19 cellular contexts compared by ENCODE assay signal in the genomic region with DNA sequence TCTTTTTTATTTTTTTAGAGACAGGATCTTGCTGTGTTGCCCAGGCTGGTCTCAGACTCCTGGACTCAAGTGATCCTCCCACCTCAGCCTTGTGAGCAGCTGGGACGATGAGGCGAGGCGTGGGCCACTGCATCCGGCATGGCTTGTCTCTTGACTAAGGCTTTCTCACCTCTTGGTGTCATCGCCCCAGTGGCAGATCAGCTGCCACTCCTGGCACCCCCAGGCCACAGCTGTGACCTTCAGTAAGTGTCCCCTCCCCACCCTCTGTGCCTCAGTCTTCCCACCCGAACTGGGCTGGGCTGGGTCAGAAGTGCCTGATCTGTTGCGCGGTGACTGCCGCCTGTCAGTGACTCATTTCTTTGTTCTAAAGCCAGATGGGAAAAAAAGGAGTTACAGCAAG. TPM values are rescaled to one million over a fixed set of nuclear protein-coding genes. Genes with fewer than 3 reads are reported as not detected.
DNase-seq lines count a peak whose midpoint lies in the region; ATAC-seq and TF ChIP-seq lines count a peak whose summit lies in the region.
"Had no signal": no experiment of that assay in that cellular context is flagged by ENCODE, and none has a peak within 500 bp of the region (broad histone marks: within the 10 kb centered on the region; RNA-seq: fewer than 3 reads in every experiment).

No MANE protein-coding gene starts in this region.

- no peaks in the 10 kb centered on the region for H3K9me3 ChIP-seq in spleen
- H3K9me3 ChIP-seq: HAP-1, thoracic aorta had no signal

- no peak for TF ChIP-seq POLR2A in spleen (IDR thresholded peaks at IDR 0.05)

- peaks cover 14 to 39% (median 35%) of the 10 kb centered on the region in 6 donors for H3K4me1 ChIP-seq in spleen

- no peaks in the 10 kb centered on the region for H3K27me3 Mint-ChIP-seq in stimulated activated naive CD8-positive, alpha-beta T cell treated with anti-CD3 and anti-CD28 coated beads, Interleukin-15, amount 100 ng/mL, for 72 hours
- peaks cover 28% of the 10 kb centered on the region for H3K27me3 Mint-ChIP-seq in central memory CD8-positive, alpha-beta T cell
- H3K27me3 Mint-ChIP-seq: naive B cell had no signal

- TF ChIP-seq CTCF in spleen (IDR thresholded peaks at IDR 0.05 in 8 of 11, conservative IDR thresholded peaks at IDR 0.05 in 3 of 11) = no peak

- H3K27ac ChIP-seq in spleen = no peak overlapping the region
- H3K27ac ChIP-seq: brain microvascular endothelial cell, thoracic aorta had no signal

- peaks cover 0 to under 1% (median 0%) of the 10 kb centered on the region in 6 donors for H3K36me3 ChIP-seq in spleen
- H3K36me3 ChIP-seq: brain microvascular endothelial cell, HAP-1, thoracic aorta had no signal

- H3K36me3 Mint-ChIP-seq in central memory CD8-positive, alpha-beta T cell (ENCODE audit: insufficient read depth) = no peaks in the 10 kb centered on the region
- H3K36me3 Mint-ChIP-seq: activated naive CD4-positive, alpha-beta T cell treated with anti-CD3 and anti-CD28 coated beads, Interleukin-2, amount 50 U/mL, for 24 hours; CD4-positive, alpha-beta memory T cell; naive B cell had no signal

- peak; percentile 13 for DNase-seq in stimulated activated naive CD8-positive, alpha-beta T cell treated with anti-CD3 and anti-CD28 coated beads, Interleukin-15, Interleukin-2, amounts not matched to agents 100 U/mL and 50 U/mL, for 24 hours
- no peak for DNase-seq in stimulated activated naive CD8-positive, alpha-beta T cell treated with anti-CD3 and anti-CD28 coated beads, Interleukin-15, amount 100 ng/mL, for 72 hours
- no peak for DNase-seq in central memory CD8-positive, alpha-beta T cell (ENCODE audit: low spot score in 2 of 2)
- DNase-seq in myocyte (ENCODE audit: low read depth) (peak; percentile 24), spleen (no peak), hypothalamus (lab: John Stamatoyannopoulos, UW) (no peak)
- DNase-seq: activated CD4-positive, alpha-beta T cell treated with anti-CD3 and anti-CD28 coated beads, Interleukin-2, amount 50 U/mL, for 1 hour; activated T-cell treated with anti-CD3 and anti-CD28 coated beads, Interleukin-2, amount 50 U/mL, for 24 hours; brain microvascular endothelial cell; CD4-positive, alpha-beta memory T cell; DMS79 treated with DMSO at 0.1 percent for 48 hours; naive B cell; NCI-H510A; stimulated activated CD8-positive, alpha-beta memory T cell treated with anti-CD3 and anti-CD28 coated beads, Interleukin-4, amount 100 ng/mL, for 48 hours had no signal

- H3K4me3 Mint-ChIP-seq in stimulated activated naive CD8-positive, alpha-beta T cell treated with anti-CD3 and anti-CD28 coated beads, Interleukin-15, amount 100 ng/mL, for 72 hours = no peak overlapping the region
- H3K4me3 Mint-ChIP-seq in central memory CD8-positive, alpha-beta T cell = no peak overlapping the region
- H3K4me3 Mint-ChIP-seq: activated naive CD4-positive, alpha-beta T cell treated with anti-CD3 and anti-CD28 coated beads, Interleukin-2, amount 50 U/mL, for 24 hours; activated T-cell treated with anti-CD3 and anti-CD28 coated beads, Interleukin-2, amount 50 U/mL, for 24 hours had no signal

- no peaks in the 10 kb centered on the region for H3K9me3 Mint-ChIP-seq in stimulated activated naive CD8-positive, alpha-beta T cell treated with anti-CD3 and anti-CD28 coated beads, Interleukin-15, amount 100 ng/mL, for 72 hours
- H3K9me3 Mint-ChIP-seq in central memory CD8-positive, alpha-beta T cell = no peaks in the 10 kb centered on the region
- H3K9me3 Mint-ChIP-seq: activated naive CD4-positive, alpha-beta T cell treated with anti-CD3 and anti-CD28 coated beads, Interleukin-2, amount 50 U/mL, for 24 hours; activated T-cell treated with anti-CD3 and anti-CD28 coated beads, Interleukin-2, amount 50 U/mL, for 24 hours; CD4-positive, alpha-beta memory T cell; naive B cell had no signal

- peaks cover 32% of the 10 kb centered on the region for H3K4me1 Mint-ChIP-seq in stimulated activated naive CD8-positive, alpha-beta T cell treated with anti-CD3 and anti-CD28 coated beads, Interleukin-15, amount 100 ng/mL, for 72 hours
- H3K4me1 Mint-ChIP-seq in central memory CD8-positive, alpha-beta T cell = peaks cover 7% of the 10 kb centered on the region

- ATAC-seq in stimulated activated naive CD8-positive, alpha-beta T cell treated with anti-CD3 and anti-CD28 coated beads, Interleukin-15, Interleukin-2, amounts not matched to agents 100 U/mL and 50 U/mL, for 24 hours = no peak
- ATAC-seq in stimulated activated naive CD8-positive, alpha-beta T cell treated with anti-CD3 and anti-CD28 coated beads, Interleukin-15, amount 100 ng/mL, for 72 hours = no peak
- peak; percentile 52 for ATAC-seq in central memory CD8-positive, alpha-beta T cell (replicated peaks; ENCODE audit: extremely low read depth, poor library complexity, severe bottlenecking)
- ATAC-seq in HG03196 (IDR thresholded peaks at IDR 0.05; ENCODE audit: unreplicated experiment) = no peak
- no peak for ATAC-seq in GM21737 (IDR thresholded peaks at IDR 0.05; ENCODE audit: unreplicated experiment)

- intact Hi-C loops in spleen (cut with DNase I; ENCODE audit: low total_unique reads) = no loop called here

- H3K27ac Mint-ChIP-seq in stimulated activated naive CD8-positive, alpha-beta T cell treated with anti-CD3 and anti-CD28 coated beads, Interleukin-15, amount 100 ng/mL, for 72 hours = no peak overlapping the region
- no peak overlapping the region for H3K27ac Mint-ChIP-seq in central memory CD8-positive, alpha-beta T cell (ENCODE audit: low read depth)
- H3K27ac Mint-ChIP-seq: activated naive CD4-positive, alpha-beta T cell treated with anti-CD3 and anti-CD28 coated beads, Interleukin-2, amount 50 U/mL, for 24 hours; activated T-cell treated with anti-CD3 and anti-CD28 coated beads, Interleukin-2, amount 50 U/mL, for 24 hours; CD4-positive, alpha-beta memory T cell; naive B cell had no signal

- no peak overlapping the region for H3K4me3 ChIP-seq in spleen
- H3K4me3 ChIP-seq: HAP-1, thoracic aorta had no signal

- peaks cover 0 to 14% (median 0%) of the 10 kb centered on the region in 7 donors for H3K27me3 ChIP-seq in spleen (replicated peaks in 1 of 7)
- H3K27me3 ChIP-seq: brain microvascular endothelial cell had no signal

- WGBS in spleen, 5 donors = 80 to 95% (median 89%) methylated on average over 9 of the region's 9 CpGs

RNA-seq across cellular contexts. Expression of gene SYNGR1, which starts 3.6 kb away (rescaled TPM):
- total RNA-seq in myocyte (0.29 and 4.9 TPM in 2 replicates), spleen (10 to 100 TPM in 4 of 7 donors, 1 to 10 TPM in 3; 8.0 to 32.3 (median 16.1) TPM)
- 10.7 TPM for polyA plus RNA-seq in myocyte (2012)
- polyA plus RNA-seq in spleen = 10 to 100 TPM in 2 of 3 donors, 1 to 10 TPM in 1; 9.5 to 35.1 (median 10.5) TPM
- total RNA-seq: CD4-positive, alpha-beta memory T cell had no signal

RNA-seq across cellular contexts. Expression of gene RPL3, which starts 33.9 kb away (rescaled TPM):
- total RNA-seq in myocyte = 1,239 and 1,524 TPM in 2 replicates
- polyA plus RNA-seq in myocyte (2012) = 2,014 TPM
- total RNA-seq in spleen = 1,000 to 10,000 TPM; 1,607 to 2,098 (median 1,685) TPM
- polyA plus RNA-seq in spleen = 1,000 to 10,000 TPM; 4,418 to 6,240 (median 4,821) TPM

RNA-seq across cellular contexts. Expression of gene TAB1, which starts 46.2 kb away (rescaled TPM):
- total RNA-seq in myocyte = 20.1 and 23.0 TPM in 2 replicates
- polyA plus RNA-seq in myocyte (2012) = 21.7 TPM
- total RNA-seq in spleen = 10 to 100 TPM; 19.3 to 34.8 (median 25.0) TPM
- 10 to 100 TPM; 12.4 to 20.2 (median 12.6) TPM for polyA plus RNA-seq in spleen

Comparison
In these comparisons a context has a peak if more than half of its experiments do, and no peak if none do; other contexts are left out.
1. DNase-seq: peak in stimulated activated naive CD8-positive, alpha-beta T cell treated with anti-CD3 and anti-CD28 coated beads, Interleukin-15, Interleukin-2, amounts not matched to agents 100 U/mL and 50 U/mL, for 24 hours (single experiment) and myocyte (single experiment); none in stimulated activated naive CD8-positive, alpha-beta T cell treated with anti-CD3 and anti-CD28 coated beads, Interleukin-15, amount 100 ng/mL, for 72 hours (0 of 2), central memory CD8-positive, alpha-beta T cell (0 of 2), spleen (single experiment) and hypothalamus (0 of 51).